25 cellular contexts compared by ENCODE assay signal in the genomic region with DNA sequence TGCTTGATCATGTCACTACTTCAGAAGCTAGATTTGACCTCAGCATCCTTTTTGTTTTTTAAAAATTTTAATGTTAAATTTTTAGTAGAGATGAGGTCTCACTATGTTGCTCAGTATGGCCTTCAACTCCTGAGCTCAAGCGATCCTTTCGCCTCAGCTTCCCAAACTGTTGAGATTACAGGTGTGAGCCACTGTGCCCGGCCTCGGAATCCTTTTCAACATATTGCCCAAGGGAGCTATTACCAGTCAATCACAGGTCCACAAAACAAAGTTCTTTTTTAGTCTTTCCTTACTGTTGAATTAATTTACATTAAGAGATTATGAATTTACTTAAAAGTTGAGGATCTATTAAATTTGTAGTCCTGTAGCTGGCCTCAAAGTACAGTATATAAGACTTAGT.
"Had no signal": no experiment of that assay in that cellular context is flagged by ENCODE, and none has a peak within 500 bp of the region (broad histone marks: within the 10 kb centered on the region; RNA-seq: fewer than 3 reads in every experiment).

No MANE protein-coding gene starts in this region.

- ATAC-seq: activated T-cell treated with anti-CD3 and anti-CD28 coated beads, Interleukin-2, amount 50 U/mL, for 4 hours; foreskin keratinocyte; heart left ventricle; left lung; lower lobe of right lung; pancreas had no signal

- H3K27ac Mint-ChIP-seq: activated naive CD8-positive, alpha-beta T cell treated with anti-CD3 and anti-CD28 coated beads, Interleukin-2, amount 10 ng/mL, durations not matched to agents 7 days and 5 days; T-helper 2 cell treated with Interferon-gamma antibody and Interleukin-4, amounts not matched to agents 5 μg/mL and 100 μg/mL, for 36 hours had no signal

- DNase-seq: activated CD4-positive, alpha-beta T cell treated with anti-CD3 and anti-CD28 coated beads for 4 hours; activated CD4-positive, alpha-beta T cell treated with anti-CD3 and anti-CD28 coated beads, Interleukin-2, amount 50 U/mL, for 48 hours; activated CD8-positive, alpha-beta memory T cell treated with anti-CD3 and anti-CD28 coated beads, Interleukin-2, amount 50 U/mL, for 48 hours; activated naive CD4-positive, alpha-beta T cell; activated naive CD8-positive, alpha-beta T cell treated with anti-CD3 and anti-CD28 coated beads, Interleukin-2, amount 10 ng/mL, durations not matched to agents 7 days and 5 days; activated T-cell treated with anti-CD3 and anti-CD28 coated beads, Interleukin-2, amount 50 U/mL, for 4 hours; amniotic stem cell; central memory CD4-positive, alpha-beta T cell; dermis blood vessel endothelial cell; effector CD4-positive, alpha-beta T cell; foreskin keratinocyte; heart left ventricle; kidney glomerular epithelial cell; left lung; lower lobe of right lung; mesendoderm; nucleus accumbens; pancreas; stimulated activated naive CD4-positive, alpha-beta T cell; testis; transverse colon had no signal

- H3K27me3 ChIP-seq: esophagus muscularis mucosa, foreskin keratinocyte, heart left ventricle, left lung, pancreas, right atrium auricular region, testis, transverse colon had no signal

- H3K36me3 ChIP-seq: left lung, pancreas, transverse colon had no signal

- H3K9me3 ChIP-seq: esophagus muscularis mucosa, left lung, lower lobe of right lung, pancreas, right atrium auricular region, testis, transverse colon had no signal

- H3K27ac ChIP-seq: esophagus muscularis mucosa, foreskin keratinocyte, heart left ventricle, left lung, lower lobe of right lung, pancreas, right atrium auricular region, testis, transverse colon had no signal

- H3K4me3 ChIP-seq: esophagus muscularis mucosa, heart left ventricle, left lung, lower lobe of right lung, pancreas, right atrium auricular region, testis, transverse colon had no signal

- H3K4me3 Mint-ChIP-seq: activated naive CD8-positive, alpha-beta T cell treated with anti-CD3 and anti-CD28 coated beads, Interleukin-2, amount 10 ng/mL, durations not matched to agents 7 days and 5 days; activated T-cell treated with anti-CD3 and anti-CD28 coated beads, Interleukin-2, amount 50 U/mL, for 4 hours; neural crest cell; T-helper 2 cell treated with Interferon-gamma antibody and Interleukin-4, amounts not matched to agents 5 μg/mL and 100 μg/mL, for 36 hours had no signal

- H3K27me3 Mint-ChIP-seq: activated naive CD8-positive, alpha-beta T cell treated with anti-CD3 and anti-CD28 coated beads, Interleukin-2, amount 10 ng/mL, durations not matched to agents 7 days and 5 days had no signal

- H3K9me3 Mint-ChIP-seq: activated naive CD8-positive, alpha-beta T cell treated with anti-CD3 and anti-CD28 coated beads, Interleukin-2, amount 10 ng/mL, durations not matched to agents 7 days and 5 days; activated T-cell treated with anti-CD3 and anti-CD28 coated beads, Interleukin-2, amount 50 U/mL, for 4 hours; neural crest cell; T-helper 2 cell treated with Interferon-gamma antibody and Interleukin-4, amounts not matched to agents 5 μg/mL and 100 μg/mL, for 36 hours had no signal
